1 cellular context compared by ENCODE assay signal in the genomic region with DNA sequence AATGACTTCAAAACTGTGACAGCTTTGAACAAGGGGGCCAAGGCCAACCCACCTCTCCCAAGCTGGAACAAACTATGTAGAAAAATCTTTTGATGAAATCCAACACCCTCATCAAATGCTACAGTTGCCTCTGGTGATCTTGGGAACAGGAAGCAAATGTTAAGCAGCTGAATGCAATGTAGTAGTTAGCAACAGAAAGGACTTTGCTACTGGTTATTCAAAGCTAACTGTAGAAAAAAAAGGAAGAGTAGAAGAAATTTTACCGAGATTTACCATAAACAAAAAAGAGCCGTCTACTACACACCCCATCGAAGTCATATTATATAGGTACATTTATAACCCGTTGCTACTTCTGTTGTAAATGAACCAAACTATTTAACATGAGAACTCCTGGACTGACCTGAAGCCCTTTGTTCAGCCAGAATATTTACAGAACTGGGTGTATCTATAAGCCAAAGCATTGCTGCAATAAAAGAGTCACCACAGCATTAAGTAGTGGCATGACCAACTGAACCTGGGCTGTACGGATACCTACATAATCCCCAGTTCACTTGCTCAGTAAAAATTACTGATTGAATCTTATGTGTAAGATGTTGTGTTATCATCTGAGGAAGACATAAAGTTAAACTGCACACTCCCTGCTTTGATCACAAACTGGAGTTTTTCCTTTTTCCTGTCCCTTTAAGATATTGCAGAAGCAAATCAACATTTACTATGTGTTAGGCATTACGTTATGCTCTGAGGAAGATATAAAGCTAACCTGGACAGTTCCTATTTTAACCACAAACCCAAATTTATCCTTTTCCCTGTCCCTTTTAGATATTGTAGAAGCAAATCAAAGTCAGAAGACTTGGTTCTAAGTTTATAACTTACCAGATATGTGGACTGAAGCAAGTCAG.
TF ChIP-seq lines count a peak whose summit lies in the region.

No MANE protein-coding gene starts in this region.

TF ChIP-seq in H1, 55 proteins besides CTCF, POLR2A, EP300 and RAD21:
- TF ChIP-seq ZNF274 (IDR thresholded peaks at IDR 0.05; ENCODE audit: borderline replicate concordance, extremely low read depth, low read length) (no peak), GTF2F1 (IDR thresholded peaks at IDR 0.05; ENCODE audit: borderline replicate concordance, low read depth, low read length) (no peak), CBX5 (IDR thresholded peaks at IDR 0.05; ENCODE audit: low read depth, low read length) (no peak), SP4 (IDR thresholded peaks at IDR 0.05; ENCODE audit: low read length) (no peak), JUN (IDR thresholded peaks at IDR 0.05; ENCODE audit: low read depth, low read length) (no peak), TAF7 (optimal IDR thresholded peaks at IDR 0.05; ENCODE audit: borderline replicate concordance, low read depth, low read length) (no peak), KDM1A (IDR thresholded peaks at IDR 0.05; ENCODE audit: borderline replicate concordance, low read length) (no peak)
